ENCODE assay signal across 1 cellular context in genomic region chr5:1322955-1323802, GRCh38.
TF ChIP-seq lines count a peak whose summit lies in the region.

No MANE protein-coding gene starts in this region.

TF ChIP-seq in SK-N-SH treated with all-trans-retinoic acid at 6 μM for 48 hours, 23 proteins besides CTCF, POLR2A, EP300 and RAD21 (continued from another document):
- no peak for TF ChIP-seq TSHZ2 (CRISPR knock-in tag; IDR thresholded peaks at IDR 0.05)
- TF ChIP-seq CSDC2 (CRISPR knock-in tag; IDR thresholded peaks at IDR 0.05), result no peak
- no peak for TF ChIP-seq GLIS3 (CRISPR knock-in tag; IDR thresholded peaks at IDR 0.05)
- no peak for TF ChIP-seq ZFP30 (CRISPR knock-in tag; IDR thresholded peaks at IDR 0.05)
- no peak for TF ChIP-seq CREB5 (CRISPR knock-in tag; IDR thresholded peaks at IDR 0.05; ENCODE audit: low read depth)
